Comparison of ENCODE assay signal across 32 cellular contexts in the genomic region with DNA sequence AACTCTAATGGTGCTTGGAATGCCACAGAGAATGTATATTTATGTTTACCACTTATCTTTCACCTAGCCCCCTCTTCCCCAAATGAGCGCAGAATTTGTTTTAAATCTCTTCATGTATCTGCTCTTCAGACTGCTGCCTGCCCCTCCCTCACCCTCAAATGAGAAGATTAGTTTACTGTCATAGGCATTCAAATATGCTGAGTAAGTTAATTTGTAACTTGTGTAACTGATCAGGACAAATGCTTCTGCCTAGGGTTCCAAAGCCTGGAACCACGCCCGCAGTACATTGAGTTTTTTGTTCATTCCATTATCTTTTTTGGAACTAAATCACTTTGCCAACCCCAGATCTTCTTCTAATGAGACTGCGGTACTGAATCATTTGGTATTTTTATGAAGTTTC.
"Had no signal": no experiment of that assay in that cellular context is flagged by ENCODE, and none has a peak within 500 bp of the region (broad histone marks: within the 10 kb centered on the region; RNA-seq: fewer than 3 reads in every experiment).

No MANE protein-coding gene starts in this region.

- H3K36me3 Mint-ChIP-seq: immature natural killer cell; naive B cell; natural killer cell; neural progenitor cell; stimulated activated naive B cell treated with anti-CD40 and anti-IgM and Interleukin-4, amounts not matched to agents 10 μg/mL and 1 μg/mL and 100 μg/mL, for 72 hours had no signal

- H3K9me3 ChIP-seq: lower lobe of right lung, neutrophil, psoas muscle, testis, thyroid gland, transverse colon, upper lobe of right lung had no signal

- H3K27ac Mint-ChIP-seq: immature natural killer cell; naive B cell; natural killer cell; nephron progenitor cell; neural progenitor cell; stimulated activated naive B cell treated with anti-CD40 and anti-IgM and Interleukin-4, amounts not matched to agents 10 μg/mL and 1 μg/mL and 100 μg/mL, for 72 hours had no signal

- FAIRE-seq: islet of Langerhans, kidney, urothelium cell line had no signal

- ATAC-seq: left colon; left lung; lower lobe of right lung; natural killer cell; psoas muscle; sciatic nerve; stimulated activated naive B cell treated with anti-CD40 and anti-IgM and Interleukin-4, amounts not matched to agents 10 μg/mL and 1 μg/mL and 100 μg/mL, for 72 hours; stimulated activated naive CD8-positive, alpha-beta T cell treated with anti-CD3 and anti-CD28 coated beads, Interleukin-15, Interleukin-2, amounts not matched to agents 100 U/mL and 50 U/mL, for 24 hours; upper lobe of right lung had no signal

- H3K27me3 ChIP-seq: neural progenitor cell, right atrium auricular region, testis, thyroid gland, transverse colon, upper lobe of right lung had no signal

- H2AFZ ChIP-seq: neural progenitor cell, parathyroid adenoma had no signal

- H3K4me3 ChIP-seq: left lung, lower lobe of right lung, neural progenitor cell, psoas muscle, right atrium auricular region, skin epidermis, stomach, testis, thyroid gland, transverse colon, upper lobe of right lung had no signal

- H3K4me2 ChIP-seq: neural progenitor cell had no signal

- H3K9ac ChIP-seq: neural progenitor cell, parathyroid adenoma had no signal

- DNase-seq: hypothalamus; immature natural killer cell; kidney; left colon; left lung; lower lobe of right lung; mammary epithelial cell; mesenchymal stem cell; naive B cell; natural killer cell; nephron progenitor cell; occipital lobe; psoas muscle; stimulated activated CD4-positive, alpha-beta T cell treated with anti-CD3 and anti-CD28 coated beads, Interleukin-12 subunit alpha, Interleukin-12 subunit beta, amount 100 ng/mL, for 4 hours; stimulated activated CD4-positive, alpha-beta T cell treated with anti-CD3 and anti-CD28 coated beads, Interleukin-15, amount 100 ng/mL, for 24 hours; stimulated activated CD4-positive, alpha-beta T cell treated with anti-CD3 and anti-CD28 coated beads, Interleukin-2, amount 100 ng/mL, for 24 hours; stimulated activated CD4-positive, alpha-beta T cell treated with anti-CD3 and anti-CD28 coated beads, Interleukin-4, amount 100 ng/mL, for 1 hour; stimulated activated naive B cell treated with anti-CD40 and anti-IgM and Interleukin-4, amounts not matched to agents 10 μg/mL and 1 μg/mL and 100 μg/mL, for 72 hours; stimulated activated naive CD8-positive, alpha-beta T cell treated with anti-CD3 and anti-CD28 coated beads, Interleukin-15, Interleukin-2, amounts not matched to agents 100 U/mL and 50 U/mL, for 24 hours; stomach; testis; thyroid gland; transverse colon; upper lobe of right lung had no signal

- H3K4me3 Mint-ChIP-seq: immature natural killer cell; naive B cell; natural killer cell; nephron progenitor cell; neural progenitor cell; stimulated activated naive B cell treated with anti-CD40 and anti-IgM and Interleukin-4, amounts not matched to agents 10 μg/mL and 1 μg/mL and 100 μg/mL, for 72 hours had no signal

- H3K4me1 Mint-ChIP-seq: immature natural killer cell; naive B cell; natural killer cell; nephron progenitor cell; neural progenitor cell; stimulated activated naive B cell treated with anti-CD40 and anti-IgM and Interleukin-4, amounts not matched to agents 10 μg/mL and 1 μg/mL and 100 μg/mL, for 72 hours had no signal

- H3K9me3 Mint-ChIP-seq: immature natural killer cell, natural killer cell had no signal

- H3K36me3 ChIP-seq: left lung, lower lobe of right lung, neural progenitor cell, neutrophil, right atrium auricular region, stomach, thyroid gland, transverse colon, upper lobe of right lung had no signal

- H3K4me1 ChIP-seq: left lung, lower lobe of right lung, neural progenitor cell, parathyroid adenoma, psoas muscle, right atrium auricular region, stomach, testis, thyroid gland, transverse colon, upper lobe of right lung had no signal

- H3K79me2 ChIP-seq: parathyroid adenoma had no signal

- H3K27ac ChIP-seq: left lung, lower lobe of right lung, neural progenitor cell, neutrophil, parathyroid adenoma, psoas muscle, right atrium auricular region, skin epidermis, stomach, testis, thyroid gland, transverse colon, upper lobe of right lung had no signal
